12 cellular contexts compared by ENCODE assay signal in the genomic region with DNA sequence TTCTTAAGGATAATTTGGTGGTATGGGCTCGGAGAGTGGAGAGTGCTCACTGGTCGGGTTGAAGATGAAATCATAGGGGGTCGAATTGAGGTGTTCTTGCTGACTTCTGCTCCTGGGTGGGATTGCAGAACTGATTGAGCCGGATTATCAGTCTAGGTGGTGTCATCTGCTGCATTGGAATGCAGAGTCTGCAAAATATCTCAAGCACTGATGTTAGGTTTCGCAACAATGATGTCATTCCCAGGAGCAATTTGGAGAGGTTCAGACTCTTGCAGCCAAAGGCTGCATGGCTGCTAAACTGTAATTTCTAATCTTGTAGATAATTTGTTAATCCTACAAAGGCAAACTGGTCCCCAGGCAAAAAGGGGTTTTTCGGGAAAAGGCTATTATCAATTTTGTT.
DNase-seq lines count a peak whose midpoint lies in the region; ATAC-seq and TF ChIP-seq lines count a peak whose summit lies in the region.
"Had no signal": no experiment of that assay in that cellular context is flagged by ENCODE, and none has a peak within 500 bp of the region (broad histone marks: within the 10 kb centered on the region; RNA-seq: fewer than 3 reads in every experiment).

No MANE protein-coding gene starts in this region.

- peaks cover under 1% of the 10 kb centered on the region; the same call in 1 of the 2 replicates for H3K9me2 ChIP-seq in GM23338 (ENCODE audit: insufficient read depth)

- no peak overlapping the region for H3K4me2 ChIP-seq in GM23338

- H3K27ac ChIP-seq in GM23338 (ENCODE audit: low read depth), result no peak overlapping the region
- H3K27ac ChIP-seq: neutrophil, testis had no signal

- H3K4me1 ChIP-seq in GM23338 (ENCODE audit: insufficient read depth), result 0 out of 2 replicates have a peak, but pooled peaks cover 6% of the 10 kb centered on the region
- H3K4me1 ChIP-seq: testis had no signal

- peak; percentile 30 for DNase-seq in A172 (ENCODE audit: low spot score)
- DNase-seq in GM23338 (ENCODE audit: low spot score), result no peak
- DNase-seq in foreskin fibroblast, result peak; percentile 60 to 83
- no peak for DNase-seq in SW480 (ENCODE audit: low spot score)
- no peak for DNase-seq in endothelial cell (ENCODE audit: low spot score)
- DNase-seq: NCI-H1105, testis had no signal

- H3K36me3 Mint-ChIP-seq in GM23338 (ENCODE audit: low read depth) (no peaks in the 10 kb centered on the region), endothelial cell (ENCODE audit: low read depth, unreplicated experiment) (no peaks in the 10 kb centered on the region)
- H3K36me3 Mint-ChIP-seq: CD14-positive monocyte had no signal

- H3K4me3 Mint-ChIP-seq in GM23338 (no peak overlapping the region), endothelial cell (ENCODE audit: unreplicated experiment) (no peak overlapping the region)
- H3K4me3 Mint-ChIP-seq: CD14-positive monocyte had no signal

- peak overlapping the region; percentile 93; the same call in 1 of the 2 replicates for H2AFZ ChIP-seq in GM23338

- no peaks in the 10 kb centered on the region for H3K27me3 ChIP-seq in GM23338 (ENCODE audit: insufficient read depth)
- H3K27me3 ChIP-seq: neutrophil, testis had no signal

- H3F3A ChIP-seq in GM23338 (replicated peaks; ENCODE audit: low read depth), result no peaks in the 10 kb centered on the region

- ATAC-seq in GM23338, result no peak; the same call in 2 of the 3 replicates
- no peak for ATAC-seq in SK-N-SH treated with all-trans-retinoic acid at 6 μM for 48 hours
- ATAC-seq in GM19395 (IDR thresholded peaks at IDR 0.05; ENCODE audit: unreplicated experiment), result no peak
- ATAC-seq in HG02642 (IDR thresholded peaks at IDR 0.05; ENCODE audit: poor library complexity, unreplicated experiment), result no peak

- H3K9me3 Mint-ChIP-seq in GM23338, result no peaks in the 10 kb centered on the region
- no peaks in the 10 kb centered on the region for H3K9me3 Mint-ChIP-seq in endothelial cell (ENCODE audit: unreplicated experiment)
- H3K9me3 Mint-ChIP-seq: CD14-positive monocyte had no signal

- H3K27me3 Mint-ChIP-seq in GM23338 (ENCODE audit: insufficient read depth, low read depth, poor library complexity) (peaks cover 6% of the 10 kb centered on the region), endothelial cell (ENCODE audit: unreplicated experiment) (peaks cover 3% of the 10 kb centered on the region)

- H4K20me1 ChIP-seq in GM23338 (replicated peaks; ENCODE audit: insufficient read depth), result no peaks in the 10 kb centered on the region

- H3K4me1 Mint-ChIP-seq in GM23338 (peaks cover 23% of the 10 kb centered on the region), endothelial cell (ENCODE audit: unreplicated experiment) (peaks cover 3% of the 10 kb centered on the region)

- no peaks in the 10 kb centered on the region for H3K79me2 ChIP-seq in GM23338 (replicated peaks; ENCODE audit: insufficient read depth)

- H3K36me3 ChIP-seq in GM23338 (ENCODE audit: insufficient read depth), result no peaks in the 10 kb centered on the region; the same call in 1 of the 2 replicates
- H3K36me3 ChIP-seq: neutrophil had no signal

- TF ChIP-seq CTCF in GM23338 (conservative IDR thresholded peaks at IDR 0.05; ENCODE audit: low read depth in 2 of 2) (no peak), foreskin fibroblast (IDR thresholded peaks at IDR 0.05; ENCODE audit: low read depth, low read length) (no peak), endothelial cell (IDR thresholded peaks at IDR 0.05; ENCODE audit: unreplicated experiment) (no peak)

- H3K27ac Mint-ChIP-seq in GM23338 (no peak overlapping the region), endothelial cell (ENCODE audit: unreplicated experiment) (no peak overlapping the region)
- H3K27ac Mint-ChIP-seq: CD14-positive monocyte had no signal

- H3K4me3 ChIP-seq in GM23338 (no peak overlapping the region), foreskin fibroblast (ENCODE audit: low read depth in 1 of 2, low read length in 2 of 2) (no peak overlapping the region)
- H3K4me3 ChIP-seq: testis had no signal

TF ChIP-seq in GM23338, 12 proteins besides CTCF, POLR2A, EP300 and RAD21 (continues in another document):
- TF ChIP-seq EZH2phosphoT487 (IDR thresholded peaks at IDR 0.05; ENCODE audit: unreplicated experiment) (no peak), POLR2AphosphoS5 (IDR thresholded peaks at IDR 0.05; ENCODE audit: low read depth) (no peak), JUNB (IDR thresholded peaks at IDR 0.05; ENCODE audit: unreplicated experiment) (no peak), ZNF331 (CRISPR knock-in tag; IDR thresholded peaks at IDR 0.05; ENCODE audit: low read depth) (no peak), ZNF114 (CRISPR knock-in tag; IDR thresholded peaks at IDR 0.05) (no peak)
- TF ChIP-seq, protein P1, sequence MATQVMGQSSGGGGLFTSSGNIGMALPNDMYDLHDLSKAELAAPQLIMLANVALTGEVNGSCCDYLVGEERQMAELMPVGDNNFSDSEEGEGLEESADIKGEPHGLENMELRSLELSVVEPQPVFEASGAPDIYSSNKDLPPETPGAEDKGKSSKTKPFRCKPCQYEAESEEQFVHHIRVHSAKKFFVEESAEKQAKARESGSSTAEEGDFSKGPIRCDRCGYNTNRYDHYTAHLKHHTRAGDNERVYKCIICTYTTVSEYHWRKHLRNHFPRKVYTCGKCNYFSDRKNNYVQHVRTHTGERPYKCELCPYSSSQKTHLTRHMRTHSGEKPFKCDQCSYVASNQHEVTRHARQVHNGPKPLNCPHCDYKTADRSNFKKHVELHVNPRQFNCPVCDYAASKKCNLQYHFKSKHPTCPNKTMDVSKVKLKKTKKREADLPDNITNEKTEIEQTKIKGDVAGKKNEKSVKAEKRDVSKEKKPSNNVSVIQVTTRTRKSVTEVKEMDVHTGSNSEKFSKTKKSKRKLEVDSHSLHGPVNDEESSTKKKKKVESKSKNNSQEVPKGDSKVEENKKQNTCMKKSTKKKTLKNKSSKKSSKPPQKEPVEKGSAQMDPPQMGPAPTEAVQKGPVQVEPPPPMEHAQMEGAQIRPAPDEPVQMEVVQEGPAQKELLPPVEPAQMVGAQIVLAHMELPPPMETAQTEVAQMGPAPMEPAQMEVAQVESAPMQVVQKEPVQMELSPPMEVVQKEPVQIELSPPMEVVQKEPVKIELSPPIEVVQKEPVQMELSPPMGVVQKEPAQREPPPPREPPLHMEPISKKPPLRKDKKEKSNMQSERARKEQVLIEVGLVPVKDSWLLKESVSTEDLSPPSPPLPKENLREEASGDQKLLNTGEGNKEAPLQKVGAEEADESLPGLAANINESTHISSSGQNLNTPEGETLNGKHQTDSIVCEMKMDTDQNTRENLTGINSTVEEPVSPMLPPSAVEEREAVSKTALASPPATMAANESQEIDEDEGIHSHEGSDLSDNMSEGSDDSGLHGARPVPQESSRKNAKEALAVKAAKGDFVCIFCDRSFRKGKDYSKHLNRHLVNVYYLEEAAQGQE (IDR thresholded peaks at IDR 0.05; ENCODE audit: unreplicated experiment), result no peak
- TF ChIP-seq, protein P2, sequence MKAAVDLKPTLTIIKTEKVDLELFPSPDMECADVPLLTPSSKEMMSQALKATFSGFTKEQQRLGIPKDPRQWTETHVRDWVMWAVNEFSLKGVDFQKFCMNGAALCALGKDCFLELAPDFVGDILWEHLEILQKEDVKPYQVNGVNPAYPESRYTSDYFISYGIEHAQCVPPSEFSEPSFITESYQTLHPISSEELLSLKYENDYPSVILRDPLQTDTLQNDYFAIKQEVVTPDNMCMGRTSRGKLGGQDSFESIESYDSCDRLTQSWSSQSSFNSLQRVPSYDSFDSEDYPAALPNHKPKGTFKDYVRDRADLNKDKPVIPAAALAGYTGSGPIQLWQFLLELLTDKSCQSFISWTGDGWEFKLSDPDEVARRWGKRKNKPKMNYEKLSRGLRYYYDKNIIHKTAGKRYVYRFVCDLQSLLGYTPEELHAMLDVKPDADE (IDR thresholded peaks at IDR 0.05), result no peak

TF ChIP-seq in SK-N-SH treated with all-trans-retinoic acid at 6 μM for 48 hours, 23 proteins besides CTCF, POLR2A, EP300 and RAD21:
- TF ChIP-seq, protein P3, sequence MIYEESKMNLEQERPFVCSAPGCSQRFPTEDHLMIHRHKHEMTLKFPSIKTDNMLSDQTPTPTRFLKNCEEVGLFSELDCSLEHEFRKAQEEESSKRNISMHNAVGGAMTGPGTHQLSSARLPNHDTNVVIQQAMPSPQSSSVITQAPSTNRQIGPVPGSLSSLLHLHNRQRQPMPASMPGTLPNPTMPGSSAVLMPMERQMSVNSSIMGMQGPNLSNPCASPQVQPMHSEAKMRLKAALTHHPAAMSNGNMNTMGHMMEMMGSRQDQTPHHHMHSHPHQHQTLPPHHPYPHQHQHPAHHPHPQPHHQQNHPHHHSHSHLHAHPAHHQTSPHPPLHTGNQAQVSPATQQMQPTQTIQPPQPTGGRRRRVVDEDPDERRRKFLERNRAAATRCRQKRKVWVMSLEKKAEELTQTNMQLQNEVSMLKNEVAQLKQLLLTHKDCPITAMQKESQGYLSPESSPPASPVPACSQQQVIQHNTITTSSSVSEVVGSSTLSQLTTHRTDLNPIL (CRISPR knock-in tag; IDR thresholded peaks at IDR 0.05; ENCODE audit: low read depth), result peak; percentile 45; the same call in 1 of the 2 replicates
- TF ChIP-seq ARNTL (CRISPR knock-in tag; IDR thresholded peaks at IDR 0.05; ENCODE audit: borderline replicate concordance, low read depth), result no peak

Comparison
In these comparisons a context has a peak if more than half of its experiments do, and no peak if none do; other contexts are left out.
1. DNase-seq: peak in A172 (single experiment) and foreskin fibroblast (2 of 2); none in GM23338 (single experiment), SW480 (single experiment) and endothelial cell (single experiment).